ENCODE assay signal across 28 cellular contexts in the genomic region with DNA sequence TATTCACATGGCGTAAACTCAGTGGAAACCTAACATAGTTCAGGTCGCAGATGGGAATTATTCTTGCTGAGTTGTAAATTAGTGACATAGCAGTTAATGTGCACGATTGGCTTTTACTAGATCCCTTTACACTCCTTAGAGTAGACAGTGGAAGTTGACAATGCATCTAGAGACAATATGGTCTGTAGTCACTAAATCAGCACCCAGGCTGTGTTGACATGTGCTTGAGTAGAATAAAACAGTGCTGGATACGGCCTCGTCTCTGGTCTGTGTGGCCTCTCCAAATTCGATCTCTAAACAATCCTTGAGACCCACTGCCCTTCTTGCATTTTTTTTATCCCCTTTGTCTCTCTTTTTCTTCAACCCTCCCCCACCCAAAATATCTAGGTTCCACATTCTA.
"Had no signal": no experiment of that assay in that cellular context is flagged by ENCODE, and none has a peak within 500 bp of the region (broad histone marks: within the 10 kb centered on the region; RNA-seq: fewer than 3 reads in every experiment).

No MANE protein-coding gene starts in this region.

- ATAC-seq: activated CD8-positive, alpha-beta T cell treated with anti-CD3 and anti-CD28 coated beads for 36 hours; activated naive CD8-positive, alpha-beta T cell treated with anti-CD3 and anti-CD28 coated beads, Interleukin-2, amount 50 U/mL, for 24 hours had no signal

- H3K27ac ChIP-seq: ascending aorta, cardiac muscle cell, VCaP had no signal

- H3K9me3 ChIP-seq: ascending aorta had no signal

- H3K4me3 ChIP-seq: ascending aorta, cardiac muscle cell had no signal

- H3K27me3 ChIP-seq: ascending aorta, cardiac muscle cell had no signal

- H3K36me3 ChIP-seq: ascending aorta, cardiac muscle cell had no signal

- DNase-seq: activated B cell treated with CpG ODN at 0.5 μM for 24 hours; activated CD4-positive, alpha-beta memory T cell treated with anti-CD3 and anti-CD28 coated beads for 36 hours; activated CD4-positive, alpha-beta T cell treated with anti-CD3 and anti-CD28 coated beads for 4 hours; activated CD4-positive, alpha-beta T cell treated with anti-CD3 and anti-CD28 coated beads, Interleukin-2, amount 10 ng/mL, durations not matched to agents 24 days and 14 days; activated CD4-positive, alpha-beta T cell treated with anti-CD3 and anti-CD28 coated beads, Interleukin-2, amount 50 U/mL, for 1 hour; activated CD4-positive, alpha-beta T cell treated with anti-CD3 and anti-CD28 coated beads, Interleukin-2, amount 50 U/mL, for 4 hours; activated CD4-positive, CD25-positive, alpha-beta regulatory T cell treated with anti-CD3 and anti-CD28 coated beads, Interleukin-2, amount 50 U/mL, for 72 hours; activated CD8-positive, alpha-beta memory T cell treated with anti-CD3 and anti-CD28 coated beads, Interleukin-2, amount 50 U/mL, for 4 hours; activated CD8-positive, alpha-beta T cell treated with anti-CD3 and anti-CD28 coated beads for 36 hours; activated effector memory CD4-positive, alpha-beta T cell treated with Interleukin-2 at 50 U/mL for 16 hours; activated gamma-delta T cell; activated naive CD4-positive, alpha-beta T cell treated with anti-CD3 and anti-CD28 coated beads, Interleukin-2, amount 10 ng/mL, durations not matched to agents 7 days and 5 days; activated naive CD4-positive, alpha-beta T cell treated with Interleukin-2 at 50 U/mL for 16 hours; activated naive CD8-positive, alpha-beta T cell treated with anti-CD3 and anti-CD28 coated beads, Interleukin-2, amount 10 ng/mL, durations not matched to agents 7 days and 5 days; activated naive CD8-positive, alpha-beta T cell treated with anti-CD3 and anti-CD28 coated beads, Interleukin-2, amount 50 U/mL, for 24 hours; activated T-cell treated with anti-CD3 and anti-CD28 coated beads for 4 hours; activated T-cell treated with anti-CD3 and anti-CD28 coated beads, Interleukin-2, amount 50 U/mL, for 24 hours; activated T-cell treated with anti-CD3 and anti-CD28 coated beads, Interleukin-2, amount 50 U/mL, for 48 hours; amygdala; anterior cingulate cortex; caudate nucleus; cerebellar nuclear complex; T-helper 1 cell; T-helper 2 cell; T-helper 9 cell had no signal

- H3K4me1 ChIP-seq: ascending aorta had no signal
